In genomic region chr4:88822034-88822433, GRCh38 we compare ENCODE assay signal across 1 cellular context.
TF ChIP-seq lines count a peak whose summit lies in the region.

No MANE protein-coding gene starts in this region.

TF ChIP-seq in WTC11, 78 proteins besides CTCF, POLR2A, EP300 and RAD21 (continued from another document):
- TF ChIP-seq HMGXB4 (CRISPR knock-in tag; IDR thresholded peaks at IDR 0.05): no peak
- TF ChIP-seq, protein P1, sequence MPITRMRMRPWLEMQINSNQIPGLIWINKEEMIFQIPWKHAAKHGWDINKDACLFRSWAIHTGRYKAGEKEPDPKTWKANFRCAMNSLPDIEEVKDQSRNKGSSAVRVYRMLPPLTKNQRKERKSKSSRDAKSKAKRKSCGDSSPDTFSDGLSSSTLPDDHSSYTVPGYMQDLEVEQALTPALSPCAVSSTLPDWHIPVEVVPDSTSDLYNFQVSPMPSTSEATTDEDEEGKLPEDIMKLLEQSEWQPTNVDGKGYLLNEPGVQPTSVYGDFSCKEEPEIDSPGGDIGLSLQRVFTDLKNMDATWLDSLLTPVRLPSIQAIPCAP (CRISPR knock-in tag; IDR thresholded peaks at IDR 0.05): no peak
- no peak for TF ChIP-seq ZBTB43 (CRISPR knock-in tag; IDR thresholded peaks at IDR 0.05)
